10 cellular contexts compared by ENCODE assay signal in the genomic region with DNA sequence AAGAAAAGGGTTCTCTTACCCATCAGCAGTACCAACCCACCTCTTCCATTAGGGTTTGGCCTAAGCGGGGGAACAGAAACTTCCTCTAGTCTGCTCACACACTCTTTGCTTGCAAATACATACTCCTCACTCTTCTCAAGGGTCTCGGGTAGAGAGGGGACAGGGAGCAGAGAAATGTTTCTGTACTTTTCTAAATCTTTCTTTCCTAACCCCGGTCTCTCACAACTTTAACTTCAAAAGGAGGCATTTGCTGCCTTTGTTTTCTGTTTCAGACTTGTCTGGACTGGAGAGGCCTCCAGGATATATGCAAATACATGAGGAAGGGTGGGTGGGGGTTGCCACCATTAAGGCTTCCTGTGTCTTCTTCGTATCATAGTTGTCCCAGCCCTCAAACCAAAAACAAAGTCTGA. TPM values are rescaled to one million over a fixed set of nuclear protein-coding genes. Genes with fewer than 3 reads are reported as not detected.
DNase-seq lines count a peak whose midpoint lies in the region; ATAC-seq and TF ChIP-seq lines count a peak whose summit lies in the region.
"Had no signal": no experiment of that assay in that cellular context is flagged by ENCODE, and none has a peak within 500 bp of the region (broad histone marks: within the 10 kb centered on the region; RNA-seq: fewer than 3 reads in every experiment).

No MANE protein-coding gene starts in this region.

- CTCF ChIA-PET in RWPE1 (lab: Yijun Ruan, JAX) = no interaction called here

- no peak overlapping the region for H3K4me3 ChIP-seq in BE2C (ENCODE audit: low read depth, low read length)

- POLR2A ChIA-PET in RWPE1 (lab: Yijun Ruan, JAX; ENCODE audit: low non-redundant PET) = no interaction called here

- peak; percentile 23 for DNase-seq in GM10266 (ENCODE audit: extremely low spot score)
- DNase-seq in RWPE1 (ENCODE audit: low spot score) = no peak
- no peak for DNase-seq in BE2C
- DNase-seq in stimulated activated CD4-positive, alpha-beta T cell treated with anti-CD3 and anti-CD28 coated beads, Interleukin-2, amount 100 ng/mL, for 48 hours = no peak
- DNase-seq: DMS79 had no signal

- H3K36me3 ChIP-seq in BE2C = no peaks in the 10 kb centered on the region

- peak overlapping the region; percentile 62 for H3K27ac ChIP-seq in RWPE1
- H3K27ac ChIP-seq: HL-60 had no signal

- no peaks in the 10 kb centered on the region for H3K4me1 ChIP-seq in BE2C

- ATAC-seq in GM21723 (IDR thresholded peaks at IDR 0.05; ENCODE audit: unreplicated experiment) = peak; percentile 75
- peak; percentile 55 for ATAC-seq in esophagus mucosa
- ATAC-seq in HG03457 (IDR thresholded peaks at IDR 0.05; ENCODE audit: unreplicated experiment) = no peak
- ATAC-seq in HG03520 (IDR thresholded peaks at IDR 0.05; ENCODE audit: unreplicated experiment) = no peak

- no peak for TF ChIP-seq CTCF in GM10266 (IDR thresholded peaks at IDR 0.05; ENCODE audit: control insufficient read depth, insufficient read depth, low read depth, missing control alignments)
- TF ChIP-seq CTCF in RWPE1 (conservative IDR thresholded peaks at IDR 0.05; ENCODE audit: low read depth) = no peak
- no peak for TF ChIP-seq CTCF in BE2C (IDR thresholded peaks at IDR 0.05; ENCODE audit: low read depth, low read length)

- no peaks in the 10 kb centered on the region for H3K27me3 ChIP-seq in BE2C

- no peaks in the 10 kb centered on the region for H3K9me3 ChIP-seq in BE2C

RNA-seq across cellular contexts. Expression of a gene that starts 10.5 kb away (rescaled TPM):
- 0.84 TPM for total RNA-seq in esophagus mucosa
- not detected for polyA plus RNA-seq in BE2C (2012; ENCODE audit: insufficient read depth, insufficient read length, low read depth)

RNA-seq across cellular contexts. Expression of a gene that starts 41.0 kb away (rescaled TPM):
- total RNA-seq in esophagus mucosa = 18.5 TPM
- 1.9 TPM for polyA plus RNA-seq in BE2C (2012; ENCODE audit: insufficient read depth, insufficient read length, low read depth)

RNA-seq across cellular contexts. Expression of a gene that starts 41.0 kb away (rescaled TPM):
- 38.6 TPM for total RNA-seq in esophagus mucosa
- polyA plus RNA-seq in BE2C (2012; ENCODE audit: insufficient read depth, insufficient read length, low read depth) = 93.4 TPM

Comparison
In these comparisons a context has a peak if more than half of its experiments do, and no peak if none do; other contexts are left out.
1. ATAC-seq: peak in GM21723 (single experiment) and esophagus mucosa (single experiment); none in HG03457 (single experiment) and HG03520 (single experiment).